Comparison of ENCODE assay signal across 1 cellular context in genomic region chr19:31350033-31350692, GRCh38.
TF ChIP-seq lines count a peak whose summit lies in the region.

No MANE protein-coding gene starts in this region.

TF ChIP-seq in HepG2, 621 proteins besides CTCF, POLR2A, EP300 and RAD21 (continued from another document):
- TF ChIP-seq ZNF256 (CRISPR knock-in tag; conservative IDR thresholded peaks at IDR 0.05) = no peak
- TF ChIP-seq NR2F1 (CRISPR knock-in tag; IDR thresholded peaks at IDR 0.05) = no peak
- TF ChIP-seq PHF21A (CRISPR knock-in tag; IDR thresholded peaks at IDR 0.05) = no peak
- TF ChIP-seq ZNF234 (CRISPR knock-in tag; conservative IDR thresholded peaks at IDR 0.05) = no peak
- TF ChIP-seq ZNF343 (CRISPR knock-in tag; IDR thresholded peaks at IDR 0.05) = no peak
- TF ChIP-seq ZNF644 (CRISPR knock-in tag; IDR thresholded peaks at IDR 0.05; ENCODE audit: low read depth) = no peak
- no peak for TF ChIP-seq GTF3A (CRISPR knock-in tag; conservative IDR thresholded peaks at IDR 0.05)
- TF ChIP-seq PHF8 (CRISPR knock-in tag; IDR thresholded peaks at IDR 0.05) = no peak
- no peak for TF ChIP-seq SOX13 (IDR thresholded peaks at IDR 0.05)
- no peak for TF ChIP-seq SOX13 (CRISPR knock-in tag; conservative IDR thresholded peaks at IDR 0.05 in 1 of 2, IDR thresholded peaks at IDR 0.05 in 1 of 2)
- TF ChIP-seq MIXL1 (CRISPR knock-in tag; IDR thresholded peaks at IDR 0.05) = no peak
- no peak for TF ChIP-seq LRRFIP1 (CRISPR knock-in tag; conservative IDR thresholded peaks at IDR 0.05)
- no peak for TF ChIP-seq AGO1 (IDR thresholded peaks at IDR 0.05; ENCODE audit: low read depth, low read length, poor library complexity, severe bottlenecking)
- TF ChIP-seq SNAPC4 (CRISPR knock-in tag; IDR thresholded peaks at IDR 0.05) = no peak
- no peak for TF ChIP-seq GZF1 (CRISPR knock-in tag; IDR thresholded peaks at IDR 0.05)
- TF ChIP-seq BATF2 (CRISPR knock-in tag; IDR thresholded peaks at IDR 0.05) = no peak
- TF ChIP-seq MYNN (CRISPR knock-in tag; IDR thresholded peaks at IDR 0.05; ENCODE audit: low read depth) = no peak
- no peak for TF ChIP-seq CENPX (CRISPR knock-in tag; IDR thresholded peaks at IDR 0.05)
